ENCODE assay signal across 1 cellular context in the genomic region with DNA sequence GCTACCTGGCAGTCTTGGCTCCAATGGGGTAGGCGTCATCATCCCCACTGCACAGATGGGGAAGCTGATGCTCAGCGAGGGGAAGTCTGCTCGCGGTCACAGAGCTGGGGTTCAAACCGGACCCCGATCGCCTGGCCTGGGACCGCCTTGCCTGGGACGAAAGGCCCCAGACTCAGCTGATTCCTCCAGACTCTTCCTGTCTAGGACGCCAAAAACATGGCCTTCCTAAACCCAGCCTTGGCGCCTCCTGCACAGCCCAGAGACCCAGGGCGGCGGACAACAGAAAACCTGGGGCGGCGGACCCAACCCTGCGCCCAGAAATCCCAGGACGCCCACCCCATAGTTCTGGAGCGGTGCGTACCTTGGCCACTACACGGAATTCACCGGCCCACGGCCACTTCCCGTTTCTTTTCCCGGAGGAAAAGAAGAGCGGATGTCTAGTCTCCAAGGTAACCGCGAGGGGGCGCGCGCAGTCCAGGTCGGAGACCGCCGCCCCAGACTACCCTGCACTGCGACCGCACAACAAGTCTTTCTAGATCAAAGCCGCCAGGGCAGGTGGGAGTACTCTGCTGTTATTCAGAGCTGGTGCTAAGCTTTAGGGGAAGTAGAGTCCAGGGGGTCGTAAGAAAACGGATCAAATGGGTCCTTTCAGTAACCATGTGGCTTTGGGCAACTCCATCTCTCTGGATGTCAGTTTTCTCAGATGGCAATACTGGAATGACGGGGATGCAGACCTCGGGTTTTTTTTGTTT.
TF ChIP-seq lines count a peak whose summit lies in the region.

No MANE protein-coding gene starts in this region.

TF ChIP-seq in HEK293, 187 proteins besides CTCF, POLR2A, EP300 and RAD21 (continued from another document):
- 0 out of 2 replicates have a peak, but pooled peaks have one; percentile 10 for TF ChIP-seq ZNF600 (tag by site-specific recombination; IDR thresholded peaks at IDR 0.05)
- no peak for TF ChIP-seq ZNF624 (tag by site-specific recombination; IDR thresholded peaks at IDR 0.05)
